ENCODE assay signal across 1 cellular context in the genomic region with DNA sequence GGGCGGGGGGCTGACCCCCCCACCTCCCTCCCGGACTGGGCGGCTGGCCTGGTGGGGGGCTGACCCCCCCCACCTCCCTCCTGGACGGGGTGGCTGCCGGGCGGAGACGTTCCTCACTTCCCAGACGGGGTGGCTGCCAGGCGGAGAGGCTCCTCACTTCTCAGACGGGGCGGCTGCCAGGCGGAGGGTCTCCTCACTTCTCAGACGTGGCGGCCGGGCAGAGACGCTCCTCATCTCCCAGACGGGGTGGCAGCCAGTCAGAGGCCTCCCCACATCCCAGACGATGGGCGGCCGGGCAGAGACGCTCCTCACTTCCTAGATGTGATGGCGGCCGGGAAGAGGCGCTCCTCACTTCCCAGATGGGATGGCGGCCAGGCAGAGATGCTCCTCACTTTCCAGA. TPM values are rescaled to one million over a fixed set of nuclear protein-coding genes. Genes with fewer than 3 reads are reported as not detected.
DNase-seq lines count a peak whose midpoint lies in the region; ATAC-seq lines count a peak whose summit lies in the region.
"Not testable (repeated sequence)": the region's sequence is repeated elsewhere in the genome, so short reads cannot be mapped to it uniquely, and the experiment has no call there.

No MANE protein-coding gene starts in this region.

- not testable (repeated sequence) for H3K4me3 ChIP-seq in right cardiac atrium (ENCODE audit: low read length)

- H3K9me3 ChIP-seq in right cardiac atrium (ENCODE audit: control insufficient read depth, low read length), result not testable (repeated sequence)

- not testable (repeated sequence) for ATAC-seq in right cardiac atrium

- peak in 2 of 3 donors; percentile 25 to 36 for DNase-seq in right cardiac atrium

- not testable (repeated sequence) for H3K4me1 ChIP-seq in right cardiac atrium (ENCODE audit: control insufficient read depth, insufficient read depth, low read length)

- not testable (repeated sequence) for H3K27ac ChIP-seq in right cardiac atrium (ENCODE audit: low read length)

- H3K27me3 ChIP-seq in right cardiac atrium (ENCODE audit: control insufficient read depth, insufficient read depth), result not testable (repeated sequence)

- 93% methylated on average over 24 of the region's 25 CpGs for WGBS in right cardiac atrium

- intact Hi-C loops in right cardiac atrium (cut with DNase I), result not testable (repeated sequence)

RNA-seq across cellular contexts. Expression of gene SIKE1, which starts 10.1 kb away (rescaled TPM):
- total RNA-seq in right cardiac atrium, result 10 to 100 TPM; 31.3 to 36.9 (median 34.7) TPM
- 17.9 TPM for polyA plus RNA-seq in right cardiac atrium

RNA-seq across cellular contexts. Expression of gene CSDE1, which starts 32.8 kb away (rescaled TPM):
- total RNA-seq in right cardiac atrium, result 100 to 1,000 TPM; 699 to 819 (median 772) TPM
- 227 TPM for polyA plus RNA-seq in right cardiac atrium
